In genomic region chr4:143375326-143376073, GRCh38 we compare ENCODE assay signal across 1 cellular context.
TF ChIP-seq lines count a peak whose summit lies in the region.

No MANE protein-coding gene starts in this region.

TF ChIP-seq in GM23338, 12 proteins besides CTCF, POLR2A, EP300 and RAD21 (continued from another document):
- TF ChIP-seq ZNF462 (CRISPR knock-in tag; IDR thresholded peaks at IDR 0.05) (no peak), CREB1 (CRISPR knock-in tag; IDR thresholded peaks at IDR 0.05; ENCODE audit: low read depth) (no peak), ZNF331 (CRISPR knock-in tag; IDR thresholded peaks at IDR 0.05; ENCODE audit: low read depth) (no peak), POLR2AphosphoS5 (IDR thresholded peaks at IDR 0.05; ENCODE audit: low read depth) (no peak), REST (IDR thresholded peaks at IDR 0.05; ENCODE audit: unreplicated experiment) (no peak)
